ENCODE assay signal across 13 cellular contexts in genomic region chr6:158011478-158011920, GRCh38. TPM values are rescaled to one million over a fixed set of nuclear protein-coding genes. Genes with fewer than 3 reads are reported as not detected.
DNase-seq lines count a peak whose midpoint lies in the region; ATAC-seq and TF ChIP-seq lines count a peak whose summit lies in the region.
"Had no signal": no experiment of that assay in that cellular context is flagged by ENCODE, and none has a peak within 500 bp of the region (broad histone marks: within the 10 kb centered on the region; RNA-seq: fewer than 3 reads in every experiment).

No MANE protein-coding gene starts in this region.

- no peak for ATAC-seq in HG03039 (IDR thresholded peaks at IDR 0.05; ENCODE audit: unreplicated experiment)
- ATAC-seq: effector memory CD8-positive, alpha-beta T cell had no signal

- H3K9me3 Mint-ChIP-seq in endothelial cell (ENCODE audit: unreplicated experiment) (peaks cover 8% of the 10 kb centered on the region), osteocyte (ENCODE audit: unreplicated experiment) (no peaks in the 10 kb centered on the region)
- H3K9me3 Mint-ChIP-seq: activated naive CD4-positive, alpha-beta T cell treated with anti-CD3 and anti-CD28 coated beads, Interleukin-2, amount 50 U/mL, for 24 hours; effector memory CD8-positive, alpha-beta T cell had no signal

- H3K4me3 Mint-ChIP-seq in endothelial cell (ENCODE audit: unreplicated experiment) (peak overlapping the region; percentile 35), osteocyte (ENCODE audit: unreplicated experiment) (no peak overlapping the region)
- H3K4me3 Mint-ChIP-seq: activated naive CD4-positive, alpha-beta T cell treated with anti-CD3 and anti-CD28 coated beads, Interleukin-2, amount 50 U/mL, for 24 hours; effector memory CD8-positive, alpha-beta T cell had no signal

- H3K27ac Mint-ChIP-seq in endothelial cell (ENCODE audit: unreplicated experiment) (peak overlapping the region; percentile 65), osteocyte (ENCODE audit: unreplicated experiment) (peak overlapping the region; percentile 95)

- DNase-seq in ELR (ENCODE audit: low read depth) (peak; percentile 40), NCI-H146 treated with DMSO at 0.1 percent for 48 hours (lab: John Stamatoyannopoulos, UW; ENCODE audit: unreplicated experiment) (peak; percentile 34), endothelial cell (ENCODE audit: low spot score) (no peak), osteocyte (ENCODE audit: extremely low spot score, unreplicated experiment) (no peak), SHP77 (lab: John Stamatoyannopoulos, UW) (no peak), NCI-H2171 (lab: John Stamatoyannopoulos, UW) (no peak)
- DNase-seq: activated CD4-positive, alpha-beta T cell treated with anti-CD3 and anti-CD28 coated beads for 48 hours; DMS153; effector memory CD8-positive, alpha-beta T cell; NCI-H187; upper lobe of left lung had no signal

- H3K36me3 Mint-ChIP-seq in endothelial cell (ENCODE audit: low read depth, unreplicated experiment) (peaks cover 48% of the 10 kb centered on the region), osteocyte (ENCODE audit: unreplicated experiment) (peaks cover 28% of the 10 kb centered on the region)

- no peak for TF ChIP-seq CTCF in endothelial cell (IDR thresholded peaks at IDR 0.05; ENCODE audit: unreplicated experiment)
- no peak for TF ChIP-seq CTCF in osteocyte (IDR thresholded peaks at IDR 0.05)

- H3K4me1 Mint-ChIP-seq in endothelial cell (ENCODE audit: unreplicated experiment) (peaks cover 68% of the 10 kb centered on the region), osteocyte (ENCODE audit: unreplicated experiment) (peaks cover 73% of the 10 kb centered on the region)

- H3K27me3 Mint-ChIP-seq in endothelial cell (ENCODE audit: unreplicated experiment) (peaks cover 21% of the 10 kb centered on the region), osteocyte (ENCODE audit: unreplicated experiment) (no peaks in the 10 kb centered on the region)
- H3K27me3 Mint-ChIP-seq: activated naive CD4-positive, alpha-beta T cell treated with anti-CD3 and anti-CD28 coated beads, Interleukin-2, amount 50 U/mL, for 24 hours; effector memory CD8-positive, alpha-beta T cell had no signal

RNA-seq across cellular contexts. Expression of gene SYNJ2, which starts 29.8 kb away (rescaled TPM):
- total RNA-seq in endothelial cell (ENCODE audit: unreplicated experiment) (33.7 TPM), osteocyte (94.5 and 95.4 TPM in 2 replicates)

Comparison
In these comparisons a context has a peak if more than half of its experiments do, and no peak if none do; other contexts are left out.
1. DNase-seq: peak in ELR (single experiment) and NCI-H146 treated with DMSO at 0.1 percent for 48 hours (single experiment); none in endothelial cell (single experiment), osteocyte (single experiment), SHP77 (0 of 2) and NCI-H2171 (single experiment).